8 cellular contexts compared by ENCODE assay signal in genomic region chr14:49461529-49462401, GRCh38.
DNase-seq lines count a peak whose midpoint lies in the region; ATAC-seq and TF ChIP-seq lines count a peak whose summit lies in the region.

No MANE protein-coding gene starts in this region.

- no peaks in the 10 kb centered on the region for H3K36me3 ChIP-seq in cardiac muscle cell
- H3K36me3 ChIP-seq in brain microvascular endothelial cell (replicated peaks), result no peaks in the 10 kb centered on the region

- intact Hi-C loops in Right ventricle myocardium inferior (cut with DNase I), result no loop called here
- intact Hi-C loops in left colon (cut with DNase I, micrococcal nuclease), result no loop called here

- H3K27me3 ChIP-seq in cardiac muscle cell (no peaks in the 10 kb centered on the region), brain microvascular endothelial cell (replicated peaks) (no peaks in the 10 kb centered on the region)

- ATAC-seq in Right ventricle myocardium inferior (no peak), HG02588 (IDR thresholded peaks at IDR 0.05; ENCODE audit: unreplicated experiment) (peak; percentile 80), left colon (peak; percentile 89)

- TF ChIP-seq POLR2A in NB4 (IDR thresholded peaks at IDR 0.05; ENCODE audit: extremely low read depth, insufficient read length), result no peak

- H3K4me3 ChIP-seq in cardiac muscle cell, result no peak overlapping the region
- H3K4me3 ChIP-seq in NB4 (ENCODE audit: low read depth, low read length), result no peak overlapping the region
- no peak overlapping the region for H3K4me3 ChIP-seq in brain microvascular endothelial cell (ENCODE audit: low read depth, low read length)

- TF ChIP-seq CTCF in cardiac muscle cell (IDR thresholded peaks at IDR 0.05; ENCODE audit: low read depth, low read length), result peak; percentile 76
- peak; percentile 42 for TF ChIP-seq CTCF in NB4 (IDR thresholded peaks at IDR 0.05; ENCODE audit: low read depth, low read length)
- peak; percentile 64 for TF ChIP-seq CTCF in brain microvascular endothelial cell (IDR thresholded peaks at IDR 0.05; ENCODE audit: low read depth, low read length, missing control alignments)

- DNase-seq in cardiac muscle cell (ENCODE audit: low read depth in 1 of 2, low spot score in 1 of 2) (peak; percentile 67 to 88), Right ventricle myocardium inferior (ENCODE audit: missing footprints) (no peak), NB4 (ENCODE audit: low read depth) (peak; percentile 79), SW 1271 (lab: John Stamatoyannopoulos, UW) (peak; percentile 10 to 82), brain microvascular endothelial cell (peak; percentile 80), left colon (peak; percentile 53 to 72)
- peak; percentile 37 for DNase-seq in stimulated activated CD8-positive, alpha-beta memory T cell treated with anti-CD3 and anti-CD28 coated beads, Interleukin-15, amount 100 ng/mL, for 1 hour (ENCODE audit: low read depth)

- no peaks in the 10 kb centered on the region for H3K9me3 ChIP-seq in cardiac muscle cell (ENCODE audit: low read depth)

- H3K27ac ChIP-seq in cardiac muscle cell (no peak overlapping the region), brain microvascular endothelial cell (no peak overlapping the region)

- no peaks in the 10 kb centered on the region for H3K4me1 ChIP-seq in cardiac muscle cell (ENCODE audit: low read depth)

- in situ Hi-C loops in brain microvascular endothelial cell (cut with HindIII; ENCODE audit: low pct_ligation_motif_present, low sequenced_read_pairs), result no loop called here
